In genomic region chr5:41526699-41527098, GRCh38 we compare ENCODE assay signal across 16 cellular contexts. TPM values are rescaled to one million over a fixed set of nuclear protein-coding genes. Genes with fewer than 3 reads are reported as not detected.
"Had no signal": no experiment of that assay in that cellular context is flagged by ENCODE, and none has a peak within 500 bp of the region (broad histone marks: within the 10 kb centered on the region; RNA-seq: fewer than 3 reads in every experiment).

No MANE protein-coding gene starts in this region.

- H3K27ac ChIP-seq: dorsolateral prefrontal cortex, gastroesophageal sphincter, tibial nerve, vagina had no signal

- H3K9me3 ChIP-seq: vagina had no signal

- ATAC-seq: activated CD4-positive, CD25-positive, alpha-beta regulatory T cell treated with anti-CD3 and anti-CD28 coated beads, Interleukin-2, amount 50 U/mL, for 24 hours; gastroesophageal sphincter; left lobe of liver; natural killer cell had no signal

- H3K27me3 ChIP-seq: gastroesophageal sphincter, tibial nerve, vagina had no signal

- H3K4me1 ChIP-seq: gastroesophageal sphincter, tibial nerve, vagina had no signal

- H3K4me1 Mint-ChIP-seq: activated naive CD8-positive, alpha-beta T cell treated with anti-CD3 and anti-CD28 coated beads, Interleukin-2, amount 10 ng/mL, durations not matched to agents 7 days and 5 days; natural killer cell had no signal

- DNase-seq: activated naive CD4-positive, alpha-beta T cell; activated naive CD8-positive, alpha-beta T cell treated with anti-CD3 and anti-CD28 coated beads, Interleukin-2, amount 10 ng/mL, durations not matched to agents 7 days and 5 days; natural killer cell; small intestine; stimulated activated CD4-positive, alpha-beta T cell treated with anti-CD3 and anti-CD28 coated beads, Interleukin-4, amount 100 ng/mL, for 4 hours; stimulated activated CD8-positive, alpha-beta memory T cell treated with anti-CD3 and anti-CD28 coated beads, Interleukin-4, amount 100 ng/mL, for 48 hours; stimulated activated naive CD4-positive, alpha-beta T cell treated with Interleukin-2 at 50 U/mL for 16 hours; substantia nigra had no signal

- H3K27me3 Mint-ChIP-seq: activated naive CD8-positive, alpha-beta T cell treated with anti-CD3 and anti-CD28 coated beads, Interleukin-2, amount 10 ng/mL, durations not matched to agents 7 days and 5 days had no signal

- H3K36me3 Mint-ChIP-seq: activated naive CD8-positive, alpha-beta T cell treated with anti-CD3 and anti-CD28 coated beads, Interleukin-2, amount 10 ng/mL, durations not matched to agents 7 days and 5 days had no signal

- H3K36me3 ChIP-seq: gastroesophageal sphincter, tibial nerve, vagina had no signal

- H3K4me3 Mint-ChIP-seq: activated naive CD8-positive, alpha-beta T cell treated with anti-CD3 and anti-CD28 coated beads, Interleukin-2, amount 10 ng/mL, durations not matched to agents 7 days and 5 days; natural killer cell had no signal

- H3K4me3 ChIP-seq: dorsolateral prefrontal cortex, gastroesophageal sphincter, tibial nerve, vagina had no signal

- H3K27ac Mint-ChIP-seq: activated naive CD8-positive, alpha-beta T cell treated with anti-CD3 and anti-CD28 coated beads, Interleukin-2, amount 10 ng/mL, durations not matched to agents 7 days and 5 days; natural killer cell had no signal

RNA-seq across cellular contexts. Expression of gene PLCXD3, which starts 16.3 kb away (rescaled TPM):
- total RNA-seq: activated CD8-positive, alpha-beta memory T cell treated with anti-CD3 and anti-CD28 coated beads for 36 hours; activated naive CD8-positive, alpha-beta T cell treated with anti-CD3 and anti-CD28 coated beads, Interleukin-2, amount 10 ng/mL, durations not matched to agents 7 days and 5 days; bronchial epithelial cell; natural killer cell had no signal
